11 cellular contexts compared by ENCODE assay signal in genomic region chr16:81693467-81694303, GRCh38.
A peak's percentile ranks its signal among the peaks of the same experiment; 100 is the strongest.
DNase-seq lines count a peak whose midpoint lies in the region; ATAC-seq and TF ChIP-seq lines count a peak whose summit lies in the region.
"Had no signal": no experiment of that assay in that cellular context is flagged by ENCODE, and none has a peak within 500 bp of the region (broad histone marks: within the 10 kb centered on the region; RNA-seq: fewer than 3 reads in every experiment).

No MANE protein-coding gene starts in this region.

- H3K27me3 Mint-ChIP-seq in activated T-helper 2 cell treated with anti-CD3 and anti-CD28 coated beads, Interferon-gamma antibody, Interleukin-2, Interleukin-4, amounts not matched to agents 10 μg/mL and 5 μg/mL and 100 μg/mL, durations not matched to agents 14 hours and 24 hours and 36 hours (ENCODE audit: low read depth) = no peaks in the 10 kb centered on the region
- peaks cover 0 to 9% (median 2%) of the 10 kb centered on the region in 3 donors for H3K27me3 Mint-ChIP-seq in immature natural killer cell (ENCODE audit: low read depth in 3 of 3)

- TF ChIP-seq CTCF in stomach (IDR thresholded peaks at IDR 0.05) = no peak

- no peak for ATAC-seq in GM18907 (IDR thresholded peaks at IDR 0.05; ENCODE audit: unreplicated experiment)
- ATAC-seq: pancreas had no signal

- DNase-seq in ELF-1 (ENCODE audit: low read depth, low spot score) = peak; percentile 52
- DNase-seq in activated T-helper 2 cell treated with anti-CD3 and anti-CD28 coated beads, Interferon-gamma antibody, Interleukin-2, Interleukin-4, amounts not matched to agents 10 μg/mL and 5 μg/mL and 100 μg/mL, durations not matched to agents 14 hours and 24 hours and 36 hours (ENCODE audit: low spot score) = no peak
- no peak for DNase-seq in immature natural killer cell
- no peak for DNase-seq in stomach
- no peak for DNase-seq in amniotic stem cell (lab: John Stamatoyannopoulos, UW)
- DNase-seq in hepatic stellate cell (ENCODE audit: low spot score) = no peak
- DNase-seq: NCI-H1417 treated with DMSO at 0.1 percent for 48 hours; stimulated activated CD4-positive, alpha-beta T cell treated with anti-CD3 and anti-CD28 coated beads, Interleukin-4, amount 100 ng/mL, for 4 hours; tibial artery had no signal

- peak; percentile 46 for TF ChIP-seq EP300 in stomach (IDR thresholded peaks at IDR 0.05)

- H3K36me3 Mint-ChIP-seq in activated T-helper 2 cell treated with anti-CD3 and anti-CD28 coated beads, Interferon-gamma antibody, Interleukin-2, Interleukin-4, amounts not matched to agents 10 μg/mL and 5 μg/mL and 100 μg/mL, durations not matched to agents 14 hours and 24 hours and 36 hours (ENCODE audit: low read depth) = peaks cover 42% of the 10 kb centered on the region
- H3K36me3 Mint-ChIP-seq in immature natural killer cell = peaks cover 12 to 23% (median 12%) of the 10 kb centered on the region in 3 donors

- no peak overlapping the region for H3K4me3 Mint-ChIP-seq in activated T-helper 2 cell treated with anti-CD3 and anti-CD28 coated beads, Interferon-gamma antibody, Interleukin-2, Interleukin-4, amounts not matched to agents 10 μg/mL and 5 μg/mL and 100 μg/mL, durations not matched to agents 14 hours and 24 hours and 36 hours (ENCODE audit: low read depth)
- H3K4me3 Mint-ChIP-seq in immature natural killer cell = no peak overlapping the region

- no peaks in the 10 kb centered on the region for H3K9me3 Mint-ChIP-seq in activated T-helper 2 cell treated with anti-CD3 and anti-CD28 coated beads, Interferon-gamma antibody, Interleukin-2, Interleukin-4, amounts not matched to agents 10 μg/mL and 5 μg/mL and 100 μg/mL, durations not matched to agents 14 hours and 24 hours and 36 hours
- H3K9me3 Mint-ChIP-seq in immature natural killer cell = no peaks in the 10 kb centered on the region

- no peak overlapping the region for H3K4me3 ChIP-seq in stomach
- H3K4me3 ChIP-seq: pancreas, tibial artery had no signal

- no peaks in the 10 kb centered on the region for H3K27me3 ChIP-seq in stomach
- H3K27me3 ChIP-seq: pancreas, tibial artery had no signal

- no peaks in the 10 kb centered on the region for H3K9me3 ChIP-seq in stomach
- H3K9me3 ChIP-seq: pancreas, tibial artery had no signal

- peaks cover 16 to 66% (median 38%) of the 10 kb centered on the region in 4 donors for H3K4me1 ChIP-seq in stomach
- H3K4me1 ChIP-seq: pancreas, tibial artery had no signal

- peaks cover 38 to 75% (median 75%) of the 10 kb centered on the region in 4 donors for H3K36me3 ChIP-seq in stomach

- TF ChIP-seq POLR2A in stomach (IDR thresholded peaks at IDR 0.05) = no peak

- H3K27ac Mint-ChIP-seq in activated T-helper 2 cell treated with anti-CD3 and anti-CD28 coated beads, Interferon-gamma antibody, Interleukin-2, Interleukin-4, amounts not matched to agents 10 μg/mL and 5 μg/mL and 100 μg/mL, durations not matched to agents 14 hours and 24 hours and 36 hours = peak overlapping the region; percentile 19
- peak overlapping the region in 5 of 6 donors; percentile 22 to 51 (median 35) for H3K27ac Mint-ChIP-seq in immature natural killer cell

- intact Hi-C loops in activated T-helper 2 cell treated with anti-CD3 and anti-CD28 coated beads, Interferon-gamma antibody, Interleukin-2, Interleukin-4, amounts not matched to agents 10 μg/mL and 5 μg/mL and 100 μg/mL, durations not matched to agents 14 hours and 24 hours and 36 hours (cut with micrococcal nuclease) = loop anchor here (10.0 kb wide), 1 partner anchor 289 kb away; no protein-coding TSS in a partner anchor
- intact Hi-C loops in stomach (cut with DNase I; ENCODE audit: low total_unique reads) = loop anchor here (10.0 kb wide), 1 partner anchor 69 kb away; no protein-coding TSS in a partner anchor

- 79 to 89% (median 81%) methylated on average over 15 to 18 of the region's 18 CpGs for WGBS in stomach, 5 donors

- peaks cover 15% of the 10 kb centered on the region for H3K4me1 Mint-ChIP-seq in activated T-helper 2 cell treated with anti-CD3 and anti-CD28 coated beads, Interferon-gamma antibody, Interleukin-2, Interleukin-4, amounts not matched to agents 10 μg/mL and 5 μg/mL and 100 μg/mL, durations not matched to agents 14 hours and 24 hours and 36 hours (ENCODE audit: low read depth)
- H3K4me1 Mint-ChIP-seq in immature natural killer cell = peaks cover 12 to 16% of the 10 kb centered on the region in 2 donors

- peak overlapping the region; percentile 14 to 82 (median 70) for H3K27ac ChIP-seq in stomach
- H3K27ac ChIP-seq: pancreas, tibial artery had no signal
